Comparison of ENCODE assay signal across 1 cellular context in the genomic region with DNA sequence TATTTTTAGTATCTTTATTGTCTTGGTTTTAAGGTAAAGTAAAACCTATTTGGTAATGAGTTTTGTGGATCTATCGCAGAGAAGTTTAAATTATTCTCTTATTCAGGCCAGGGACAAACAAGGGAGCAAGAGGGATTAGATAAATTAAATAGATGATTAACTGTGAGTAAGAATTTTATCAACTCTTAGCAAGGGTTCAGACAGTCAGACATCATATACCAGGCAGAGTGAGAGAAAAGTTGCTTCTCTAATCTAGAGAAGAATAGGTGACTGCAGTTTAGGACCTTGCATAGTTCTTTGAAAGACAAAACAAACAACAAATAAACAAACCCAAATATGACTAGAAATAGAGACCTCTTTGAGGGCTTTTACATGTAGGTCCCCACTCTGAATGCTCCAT.
TF ChIP-seq lines count a peak whose summit lies in the region.

No MANE protein-coding gene starts in this region.

TF ChIP-seq in A549, 52 proteins besides CTCF, POLR2A, EP300 and RAD21 (continued from another document):
- TF ChIP-seq ZSCAN20 (CRISPR knock-in tag; IDR thresholded peaks at IDR 0.05) (no peak), RCOR1 (IDR thresholded peaks at IDR 0.05; ENCODE audit: low read depth, low read length) (no peak), CBX2 (IDR thresholded peaks at IDR 0.05; ENCODE audit: borderline replicate concordance, low read depth) (no peak), SREBF2 (IDR thresholded peaks at IDR 0.05) (no peak), NFE2L2 (conservative IDR thresholded peaks at IDR 0.05; ENCODE audit: low read length) (no peak), HOXB13 (CRISPR knock-in tag; IDR thresholded peaks at IDR 0.05; ENCODE audit: low read depth) (no peak), FOSB (CRISPR knock-in tag; IDR thresholded peaks at IDR 0.05) (no peak), FOSL2 (IDR thresholded peaks at IDR 0.05) (no peak), FOSL2 (CRISPR knock-in tag; IDR thresholded peaks at IDR 0.05) (no peak)
- TF ChIP-seq, protein P1, sequence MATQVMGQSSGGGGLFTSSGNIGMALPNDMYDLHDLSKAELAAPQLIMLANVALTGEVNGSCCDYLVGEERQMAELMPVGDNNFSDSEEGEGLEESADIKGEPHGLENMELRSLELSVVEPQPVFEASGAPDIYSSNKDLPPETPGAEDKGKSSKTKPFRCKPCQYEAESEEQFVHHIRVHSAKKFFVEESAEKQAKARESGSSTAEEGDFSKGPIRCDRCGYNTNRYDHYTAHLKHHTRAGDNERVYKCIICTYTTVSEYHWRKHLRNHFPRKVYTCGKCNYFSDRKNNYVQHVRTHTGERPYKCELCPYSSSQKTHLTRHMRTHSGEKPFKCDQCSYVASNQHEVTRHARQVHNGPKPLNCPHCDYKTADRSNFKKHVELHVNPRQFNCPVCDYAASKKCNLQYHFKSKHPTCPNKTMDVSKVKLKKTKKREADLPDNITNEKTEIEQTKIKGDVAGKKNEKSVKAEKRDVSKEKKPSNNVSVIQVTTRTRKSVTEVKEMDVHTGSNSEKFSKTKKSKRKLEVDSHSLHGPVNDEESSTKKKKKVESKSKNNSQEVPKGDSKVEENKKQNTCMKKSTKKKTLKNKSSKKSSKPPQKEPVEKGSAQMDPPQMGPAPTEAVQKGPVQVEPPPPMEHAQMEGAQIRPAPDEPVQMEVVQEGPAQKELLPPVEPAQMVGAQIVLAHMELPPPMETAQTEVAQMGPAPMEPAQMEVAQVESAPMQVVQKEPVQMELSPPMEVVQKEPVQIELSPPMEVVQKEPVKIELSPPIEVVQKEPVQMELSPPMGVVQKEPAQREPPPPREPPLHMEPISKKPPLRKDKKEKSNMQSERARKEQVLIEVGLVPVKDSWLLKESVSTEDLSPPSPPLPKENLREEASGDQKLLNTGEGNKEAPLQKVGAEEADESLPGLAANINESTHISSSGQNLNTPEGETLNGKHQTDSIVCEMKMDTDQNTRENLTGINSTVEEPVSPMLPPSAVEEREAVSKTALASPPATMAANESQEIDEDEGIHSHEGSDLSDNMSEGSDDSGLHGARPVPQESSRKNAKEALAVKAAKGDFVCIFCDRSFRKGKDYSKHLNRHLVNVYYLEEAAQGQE (IDR thresholded peaks at IDR 0.05), result no peak
- TF ChIP-seq, protein P2, sequence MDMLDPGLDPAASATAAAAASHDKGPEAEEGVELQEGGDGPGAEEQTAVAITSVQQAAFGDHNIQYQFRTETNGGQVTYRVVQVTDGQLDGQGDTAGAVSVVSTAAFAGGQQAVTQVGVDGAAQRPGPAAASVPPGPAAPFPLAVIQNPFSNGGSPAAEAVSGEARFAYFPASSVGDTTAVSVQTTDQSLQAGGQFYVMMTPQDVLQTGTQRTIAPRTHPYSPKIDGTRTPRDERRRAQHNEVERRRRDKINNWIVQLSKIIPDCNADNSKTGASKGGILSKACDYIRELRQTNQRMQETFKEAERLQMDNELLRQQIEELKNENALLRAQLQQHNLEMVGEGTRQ (IDR thresholded peaks at IDR 0.05), result no peak
- TF ChIP-seq, protein P3, sequence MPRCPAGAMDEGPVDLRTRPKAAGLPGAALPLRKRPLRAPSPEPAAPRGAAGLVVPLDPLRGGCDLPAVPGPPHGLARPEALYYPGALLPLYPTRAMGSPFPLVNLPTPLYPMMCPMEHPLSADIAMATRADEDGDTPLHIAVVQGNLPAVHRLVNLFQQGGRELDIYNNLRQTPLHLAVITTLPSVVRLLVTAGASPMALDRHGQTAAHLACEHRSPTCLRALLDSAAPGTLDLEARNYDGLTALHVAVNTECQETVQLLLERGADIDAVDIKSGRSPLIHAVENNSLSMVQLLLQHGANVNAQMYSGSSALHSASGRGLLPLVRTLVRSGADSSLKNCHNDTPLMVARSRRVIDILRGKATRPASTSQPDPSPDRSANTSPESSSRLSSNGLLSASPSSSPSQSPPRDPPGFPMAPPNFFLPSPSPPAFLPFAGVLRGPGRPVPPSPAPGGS (IDR thresholded peaks at IDR 0.05), result no peak
